ENCODE assay signal across 33 cellular contexts in genomic region chr3:186340211-186340610, GRCh38. TPM values are rescaled to one million over a fixed set of nuclear protein-coding genes. Genes with fewer than 3 reads are reported as not detected.
DNase-seq lines count a peak whose midpoint lies in the region; ATAC-seq and TF ChIP-seq lines count a peak whose summit lies in the region.
"Had no signal": no experiment of that assay in that cellular context is flagged by ENCODE, and none has a peak within 500 bp of the region (broad histone marks: within the 10 kb centered on the region; RNA-seq: fewer than 3 reads in every experiment).

No MANE protein-coding gene starts in this region.

- intact Hi-C loops in activated B cell treated with CpG ODN at 0.5 μM for 24 hours (cut with micrococcal nuclease): loop anchor here (5.0 to 10.0 kb wide), 2 partner anchors 192 to 465 kb away; partner anchors contain the start of gene RFC4
- intact Hi-C loops in activated naive CD4-positive, alpha-beta T cell treated with anti-CD3 and anti-CD28 coated beads for 36 hours (cut with micrococcal nuclease): no loop called here

- H3K4me3 Mint-ChIP-seq in activated B cell treated with CpG ODN at 0.5 μM for 24 hours (no peak overlapping the region), glutamatergic neuron (ENCODE audit: unreplicated experiment) (no peak overlapping the region)
- H3K4me3 Mint-ChIP-seq in activated naive CD4-positive, alpha-beta T cell treated with anti-CD3 and anti-CD28 coated beads for 36 hours: no peak overlapping the region
- H3K4me3 Mint-ChIP-seq: activated CD4-positive, alpha-beta T cell treated with anti-CD3 and anti-CD28 coated beads, Interleukin-2, amount 10 ng/mL, durations not matched to agents 7 days and 5 days; activated naive CD8-positive, alpha-beta T cell treated with anti-CD3 and anti-CD28 coated beads, Interleukin-2, amount 10 ng/mL, durations not matched to agents 7 days and 5 days; activated T-cell treated with anti-CD3 and anti-CD28 coated beads, Interleukin-2, amount 50 U/mL, for 24 hours; CD8-positive, alpha-beta T cell; effector memory CD8-positive, alpha-beta T cell; naive thymus-derived CD8-positive, alpha-beta T cell had no signal

- TF ChIP-seq CTCF in activated B cell treated with CpG ODN at 0.5 μM for 24 hours (IDR thresholded peaks at IDR 0.05): no peak
- no peak for TF ChIP-seq CTCF in glutamatergic neuron (IDR thresholded peaks at IDR 0.05; ENCODE audit: partially characterized antibody, unreplicated experiment)
- no peak for TF ChIP-seq CTCF in right atrium auricular region (IDR thresholded peaks at IDR 0.05)

- no peak for ATAC-seq in activated B cell treated with CpG ODN at 0.5 μM for 24 hours (ENCODE audit: low read depth)
- ATAC-seq: CD8-positive, alpha-beta T cell; effector memory CD8-positive, alpha-beta T cell; heart right ventricle; Panc1; psoas muscle; upper lobe of right lung had no signal

- H3K4me1 Mint-ChIP-seq in activated B cell treated with CpG ODN at 0.5 μM for 24 hours (peaks cover 53% of the 10 kb centered on the region), glutamatergic neuron (ENCODE audit: low read depth, unreplicated experiment) (peaks cover 29% of the 10 kb centered on the region)
- H3K4me1 Mint-ChIP-seq in activated naive CD4-positive, alpha-beta T cell treated with anti-CD3 and anti-CD28 coated beads for 36 hours (ENCODE audit: low read depth): peaks cover 18% of the 10 kb centered on the region

- no peaks in the 10 kb centered on the region for H3K4me1 ChIP-seq in right atrium auricular region
- H3K4me1 ChIP-seq: psoas muscle, upper lobe of right lung had no signal

- H3K27me3 Mint-ChIP-seq in activated B cell treated with CpG ODN at 0.5 μM for 24 hours (no peaks in the 10 kb centered on the region), glutamatergic neuron (ENCODE audit: unreplicated experiment) (no peaks in the 10 kb centered on the region)
- H3K27me3 Mint-ChIP-seq in activated naive CD4-positive, alpha-beta T cell treated with anti-CD3 and anti-CD28 coated beads for 36 hours (ENCODE audit: low read depth): no peaks in the 10 kb centered on the region

- no peaks in the 10 kb centered on the region for H3K36me3 Mint-ChIP-seq in activated B cell treated with CpG ODN at 0.5 μM for 24 hours (ENCODE audit: low read depth)
- no peaks in the 10 kb centered on the region for H3K36me3 Mint-ChIP-seq in glutamatergic neuron (ENCODE audit: unreplicated experiment)
- no peaks in the 10 kb centered on the region for H3K36me3 Mint-ChIP-seq in activated naive CD4-positive, alpha-beta T cell treated with anti-CD3 and anti-CD28 coated beads for 36 hours (ENCODE audit: low read depth)
- H3K36me3 Mint-ChIP-seq: CD8-positive, alpha-beta T cell; naive thymus-derived CD8-positive, alpha-beta T cell had no signal

- no peak overlapping the region for H3K4me3 ChIP-seq in right atrium auricular region
- H3K4me3 ChIP-seq: heart right ventricle, psoas muscle, upper lobe of right lung had no signal

- CTCF ChIA-PET in activated B cell treated with CpG ODN at 0.5 μM for 24 hours (lab: Charles Lee): interaction anchor here (1.7 kb wide), 1 partner anchor 200 kb away, joined by 9 read pairs; no protein-coding TSS in a partner anchor
- CTCF ChIA-PET in activated naive CD4-positive, alpha-beta T cell treated with anti-CD3 and anti-CD28 coated beads for 36 hours (lab: Charles Lee): no interaction called here

- POLR2A ChIA-PET in activated B cell treated with CpG ODN at 0.5 μM for 24 hours (lab: Charles Lee): no interaction called here

- DNase-seq in A172 (ENCODE audit: low spot score): peak; percentile 32
- DNase-seq in HCEC 1CT: peak; percentile 36
- DNase-seq in activated B cell treated with CpG ODN at 0.5 μM for 24 hours: no peak
- no peak for DNase-seq in glutamatergic neuron
- no peak for DNase-seq in activated naive CD4-positive, alpha-beta T cell treated with anti-CD3 and anti-CD28 coated beads for 36 hours
- no peak for DNase-seq in NCI-H524 treated with DMSO at 0.1 percent for 48 hours (lab: John Stamatoyannopoulos, UW)
- DNase-seq in right atrium auricular region (ENCODE audit: low spot score): no peak
- DNase-seq in NCI-H2081 treated with DMSO at 0.1 percent for 48 hours (lab: John Stamatoyannopoulos, UW): no peak
- DNase-seq: 8988T; activated CD4-positive, alpha-beta T cell treated with anti-CD3 and anti-CD28 coated beads, Interleukin-2, amount 10 ng/mL, durations not matched to agents 7 days and 5 days; activated effector memory CD4-positive, alpha-beta T cell treated with anti-CD3 and anti-CD28 coated beads, Interleukin-2, amount 50 U/mL, for 16 hours; activated naive CD8-positive, alpha-beta T cell treated with anti-CD3 and anti-CD28 coated beads, Interleukin-2, amount 10 ng/mL, durations not matched to agents 7 days and 5 days; activated T-cell treated with anti-CD3 and anti-CD28 coated beads, Interleukin-2, amount 50 U/mL, for 24 hours; aorta; caudate nucleus; CD8-positive, alpha-beta T cell; cortex of kidney; effector memory CD8-positive, alpha-beta T cell; EL; foreskin fibroblast; H7; heart right ventricle; NCI-H1436 treated with DMSO at 0.1 percent for 48 hours; NCI-H345; occipital lobe; psoas muscle; stimulated activated CD4-positive, alpha-beta T cell treated with anti-CD3 and anti-CD28 coated beads, Interleukin-15, amount 100 ng/mL, for 24 hours; stimulated activated CD4-positive, alpha-beta T cell treated with anti-CD3 and anti-CD28 coated beads, Interleukin-4, amount 100 ng/mL, for 4 hours; substantia nigra; upper lobe of right lung; WERI-Rb-1 had no signal

- no peak overlapping the region for H3K27ac ChIP-seq in right atrium auricular region
- H3K27ac ChIP-seq: heart right ventricle, psoas muscle, upper lobe of right lung, WERI-Rb-1 had no signal

- no peaks in the 10 kb centered on the region for H3K9me3 ChIP-seq in right atrium auricular region
- H3K9me3 ChIP-seq: psoas muscle, upper lobe of right lung had no signal

- H3K27me3 ChIP-seq in right atrium auricular region: no peaks in the 10 kb centered on the region
- H3K27me3 ChIP-seq: heart right ventricle, upper lobe of right lung had no signal

- H3K27ac Mint-ChIP-seq in activated B cell treated with CpG ODN at 0.5 μM for 24 hours (peak overlapping the region; percentile 71), glutamatergic neuron (ENCODE audit: unreplicated experiment) (peak overlapping the region; percentile 21)
- no peak overlapping the region for H3K27ac Mint-ChIP-seq in activated naive CD4-positive, alpha-beta T cell treated with anti-CD3 and anti-CD28 coated beads for 36 hours
- H3K27ac Mint-ChIP-seq: activated CD4-positive, alpha-beta T cell treated with anti-CD3 and anti-CD28 coated beads, Interleukin-2, amount 10 ng/mL, durations not matched to agents 7 days and 5 days; activated naive CD8-positive, alpha-beta T cell treated with anti-CD3 and anti-CD28 coated beads, Interleukin-2, amount 10 ng/mL, durations not matched to agents 7 days and 5 days; activated T-cell treated with anti-CD3 and anti-CD28 coated beads, Interleukin-2, amount 50 U/mL, for 24 hours; CD8-positive, alpha-beta T cell; effector memory CD8-positive, alpha-beta T cell had no signal

- H3K36me3 ChIP-seq in right atrium auricular region: no peaks in the 10 kb centered on the region
- H3K36me3 ChIP-seq: heart right ventricle, upper lobe of right lung, WERI-Rb-1 had no signal

- H3K9me3 Mint-ChIP-seq in activated B cell treated with CpG ODN at 0.5 μM for 24 hours (peaks cover 2% of the 10 kb centered on the region), glutamatergic neuron (ENCODE audit: unreplicated experiment) (peaks cover 2% of the 10 kb centered on the region)
- H3K9me3 Mint-ChIP-seq in activated naive CD4-positive, alpha-beta T cell treated with anti-CD3 and anti-CD28 coated beads for 36 hours: peaks cover 2% of the 10 kb centered on the region

RNA-seq across cellular contexts. Expression of gene DGKG, which starts 21.8 kb away (rescaled TPM):
- 10.1 and 12.0 TPM in 2 replicates for total RNA-seq in A172 (2014; rRNA removed; shearing (Covaris generic))
- total RNA-seq in activated B cell treated with CpG ODN at 0.5 μM for 24 hours (3.9 and 4.2 TPM in 2 replicates), glutamatergic neuron (ENCODE audit: unreplicated experiment) (24.1 TPM), right atrium auricular region (10 to 100 TPM; 25.1 to 27.4 TPM)
- total RNA-seq in activated naive CD4-positive, alpha-beta T cell treated with anti-CD3 and anti-CD28 coated beads for 36 hours: under 1 TPM; 0.25 to 0.98 TPM
- total RNA-seq: CD8-positive, alpha-beta T cell had no signal

Comparison
In these comparisons a context has a peak if more than half of its experiments do, and no peak if none do; other contexts are left out.
1. DNase-seq: peak in A172 (single experiment) and HCEC 1CT (single experiment); none in activated B cell treated with CpG ODN at 0.5 μM for 24 hours (single experiment), glutamatergic neuron (single experiment), activated naive CD4-positive, alpha-beta T cell treated with anti-CD3 and anti-CD28 coated beads for 36 hours (single experiment), NCI-H524 treated with DMSO at 0.1 percent for 48 hours (single experiment), right atrium auricular region (single experiment) and NCI-H2081 treated with DMSO at 0.1 percent for 48 hours (single experiment).